ENCODE assay signal across 13 cellular contexts in genomic region chr12:71900091-71900490, GRCh38. TPM values are rescaled to one million over a fixed set of nuclear protein-coding genes. Genes with fewer than 3 reads are reported as not detected.
DNase-seq lines count a peak whose midpoint lies in the region; ATAC-seq and TF ChIP-seq lines count a peak whose summit lies in the region.
"Had no signal": no experiment of that assay in that cellular context is flagged by ENCODE, and none has a peak within 500 bp of the region (broad histone marks: within the 10 kb centered on the region; RNA-seq: fewer than 3 reads in every experiment).

No MANE protein-coding gene starts in this region.

- TF ChIP-seq POLR2A in NB4 (IDR thresholded peaks at IDR 0.05; ENCODE audit: extremely low read depth, insufficient read length) = no peak

- no peak for ATAC-seq in activated naive CD8-positive, alpha-beta T cell treated with anti-CD3 and anti-CD28 coated beads, Interleukin-2, amount 50 U/mL, for 24 hours
- no peak for ATAC-seq in HG03439 (IDR thresholded peaks at IDR 0.05; ENCODE audit: unreplicated experiment)
- no peak for ATAC-seq in GM21737 (IDR thresholded peaks at IDR 0.05; ENCODE audit: unreplicated experiment)

- no peaks in the 10 kb centered on the region for H3K27me3 ChIP-seq in dorsolateral prefrontal cortex
- H3K27me3 ChIP-seq: tibial artery had no signal

- H3K27me3 Mint-ChIP-seq in activated naive CD8-positive, alpha-beta T cell treated with anti-CD3 and anti-CD28 coated beads, Interleukin-2, amount 50 U/mL, for 24 hours = no peaks in the 10 kb centered on the region

- intact Hi-C loops in dorsolateral prefrontal cortex (cut with DNase I) = no loop called here

- no peak overlapping the region for H3K4me3 Mint-ChIP-seq in activated naive CD8-positive, alpha-beta T cell treated with anti-CD3 and anti-CD28 coated beads, Interleukin-2, amount 50 U/mL, for 24 hours

- H3K4me1 Mint-ChIP-seq in activated naive CD8-positive, alpha-beta T cell treated with anti-CD3 and anti-CD28 coated beads, Interleukin-2, amount 50 U/mL, for 24 hours = no peaks in the 10 kb centered on the region

- H3K9me3 Mint-ChIP-seq in activated naive CD8-positive, alpha-beta T cell treated with anti-CD3 and anti-CD28 coated beads, Interleukin-2, amount 50 U/mL, for 24 hours = no peaks in the 10 kb centered on the region

- peaks cover 38% of the 10 kb centered on the region for H3K36me3 Mint-ChIP-seq in activated naive CD8-positive, alpha-beta T cell treated with anti-CD3 and anti-CD28 coated beads, Interleukin-2, amount 50 U/mL, for 24 hours (ENCODE audit: low read depth)

- TF ChIP-seq CTCF in NB4 (IDR thresholded peaks at IDR 0.05; ENCODE audit: low read depth, low read length) (no peak), dorsolateral prefrontal cortex (IDR thresholded peaks at IDR 0.05 in 54 of 56, conservative IDR thresholded peaks at IDR 0.05 in 2 of 56; ENCODE audit: low read depth in 1 of 56, partially characterized antibody in 56 of 56) (peak in 43 of 56 donors; percentile 7 to 57 (median 30))

- H3K27ac ChIP-seq in dorsolateral prefrontal cortex = no peak overlapping the region
- H3K27ac ChIP-seq: tibial artery had no signal

- no peak overlapping the region for H3K27ac Mint-ChIP-seq in activated naive CD8-positive, alpha-beta T cell treated with anti-CD3 and anti-CD28 coated beads, Interleukin-2, amount 50 U/mL, for 24 hours

- DNase-seq in DMS53 (lab: John Stamatoyannopoulos, UW) = peak; percentile 27
- DNase-seq in DMS53 treated with DMSO at 0.1 percent for 48 hours (lab: John Stamatoyannopoulos, UW; ENCODE audit: unreplicated experiment) = no peak
- peak; percentile 3 for DNase-seq in NB4 (ENCODE audit: low read depth)
- no peak for DNase-seq in dorsolateral prefrontal cortex
- DNase-seq in pons (ENCODE audit: low spot score) = peak; percentile 4
- DNase-seq in activated naive CD8-positive, alpha-beta T cell treated with anti-CD3 and anti-CD28 coated beads, Interleukin-2, amount 50 U/mL, for 24 hours = no peak
- DNase-seq: AML-193, islet precursor cell, KBM-7, tibial artery had no signal

- H3K4me3 ChIP-seq in NB4 (ENCODE audit: low read depth, low read length) (no peak overlapping the region), dorsolateral prefrontal cortex (no peak overlapping the region)
- H3K4me3 ChIP-seq: tibial artery had no signal

RNA-seq across cellular contexts. Expression of gene TPH2, which starts 38.6 kb away (rescaled TPM):
- 1 to 10 TPM in 93 of 120 experiments, under 1 TPM in 27; 0.28 to 3.4 (median 1.4) TPM for total RNA-seq in dorsolateral prefrontal cortex
- total RNA-seq: omental fat pad had no signal

Comparison
In these comparisons a context has a peak if more than half of its experiments do, and no peak if none do; other contexts are left out.
1. DNase-seq: peak in DMS53 (single experiment), NB4 (single experiment) and pons (single experiment); none in DMS53 treated with DMSO at 0.1 percent for 48 hours (single experiment), dorsolateral prefrontal cortex (0 of 10) and activated naive CD8-positive, alpha-beta T cell treated with anti-CD3 and anti-CD28 coated beads, Interleukin-2, amount 50 U/mL, for 24 hours (single experiment).